8 cellular contexts compared by ENCODE assay signal in genomic region chr12:124994435-124994975, GRCh38. TPM values are rescaled to one million over a fixed set of nuclear protein-coding genes. Genes with fewer than 3 reads are reported as not detected.
DNase-seq lines count a peak whose midpoint lies in the region; ATAC-seq and TF ChIP-seq lines count a peak whose summit lies in the region.

No MANE protein-coding gene starts in this region.

- H3K9me3 ChIP-seq in heart right ventricle = no peaks in the 10 kb centered on the region

- intact Hi-C loops in heart right ventricle (cut with DNase I) = loop anchor here in 2 of 10 donors (5.0 to 10.0 kb wide), 2 partner anchors 50 to 53 kb away; no protein-coding TSS in a partner anchor
- intact Hi-C loops in Right ventricle myocardium superior (cut with DNase I) = loop anchor here (5.0 kb wide), 1 partner anchor 73 kb away; the partner anchor contains the start of gene AACS
- intact Hi-C loops in activated T-helper 1 cell treated with anti-CD3 and anti-CD28 coated beads, Interleukin-12 subunit alpha, Interleukin-12 subunit beta, Interleukin-2, Interleukin-4 antibody, amounts not matched to agents 30 ng/mL and 10 ng/mL and 1 ng/mL, durations not matched to agents 14 hours and 24 hours and 36 hours (cut with micrococcal nuclease) = no loop called here

- H3K4me1 Mint-ChIP-seq in activated T-helper 1 cell treated with anti-CD3 and anti-CD28 coated beads, Interleukin-12 subunit alpha, Interleukin-12 subunit beta, Interleukin-2, Interleukin-4 antibody, amounts not matched to agents 30 ng/mL and 10 ng/mL and 1 ng/mL, durations not matched to agents 14 hours and 24 hours and 36 hours (ENCODE audit: low read depth) = peaks cover 24% of the 10 kb centered on the region
- peaks cover 23 to 25% of the 10 kb centered on the region in 2 donors for H3K4me1 Mint-ChIP-seq in immature natural killer cell

- no peaks in the 10 kb centered on the region for H3K36me3 ChIP-seq in heart right ventricle

- 19% methylated on average over 15 of the region's 15 CpGs for WGBS in heart right ventricle, 2 donors

- DNase-seq in heart right ventricle = no peak
- DNase-seq in Right ventricle myocardium superior = no peak
- DNase-seq in KG1 (lab: John Stamatoyannopoulos, UW) = peak; percentile 49
- peak; percentile 5 for DNase-seq in activated T-helper 1 cell treated with anti-CD3 and anti-CD28 coated beads, Interleukin-12 subunit alpha, Interleukin-12 subunit beta, Interleukin-2, Interleukin-4 antibody, amounts not matched to agents 30 ng/mL and 10 ng/mL and 1 ng/mL, durations not matched to agents 14 hours and 24 hours and 36 hours (ENCODE audit: low spot score)
- DNase-seq in immature natural killer cell = no peak
- peak; percentile 41 for DNase-seq in stimulated activated naive CD8-positive, alpha-beta T cell treated with anti-CD3 and anti-CD28 coated beads, Interleukin-15, Interleukin-2, amounts not matched to agents 100 U/mL and 50 U/mL, for 24 hours
- no peak for DNase-seq in activated CD4-positive, CD25-positive, alpha-beta regulatory T cell (lab: John Stamatoyannopoulos, UW)
- DNase-seq in NCI-H1930 (lab: John Stamatoyannopoulos, UW) = no peak

- H3K4me3 Mint-ChIP-seq in activated T-helper 1 cell treated with anti-CD3 and anti-CD28 coated beads, Interleukin-12 subunit alpha, Interleukin-12 subunit beta, Interleukin-2, Interleukin-4 antibody, amounts not matched to agents 30 ng/mL and 10 ng/mL and 1 ng/mL, durations not matched to agents 14 hours and 24 hours and 36 hours = peak overlapping the region; percentile 95
- H3K4me3 Mint-ChIP-seq in immature natural killer cell = peak overlapping the region; percentile 85 to 92 (median 90)

- H3K27me3 Mint-ChIP-seq in activated T-helper 1 cell treated with anti-CD3 and anti-CD28 coated beads, Interleukin-12 subunit alpha, Interleukin-12 subunit beta, Interleukin-2, Interleukin-4 antibody, amounts not matched to agents 30 ng/mL and 10 ng/mL and 1 ng/mL, durations not matched to agents 14 hours and 24 hours and 36 hours (ENCODE audit: insufficient read depth) = peaks cover 2% of the 10 kb centered on the region
- peaks cover 0 to 2% (median 0%) of the 10 kb centered on the region in 3 donors for H3K27me3 Mint-ChIP-seq in immature natural killer cell (ENCODE audit: low read depth in 3 of 3)

- peaks cover 0 to 37% (median 16%) of the 10 kb centered on the region in 9 donors for H3K4me1 ChIP-seq in heart right ventricle

- TF ChIP-seq CTCF in heart right ventricle (IDR thresholded peaks at IDR 0.05) = no peak

- H3K27me3 ChIP-seq in heart right ventricle = no peaks in the 10 kb centered on the region

- H3K9me3 Mint-ChIP-seq in activated T-helper 1 cell treated with anti-CD3 and anti-CD28 coated beads, Interleukin-12 subunit alpha, Interleukin-12 subunit beta, Interleukin-2, Interleukin-4 antibody, amounts not matched to agents 30 ng/mL and 10 ng/mL and 1 ng/mL, durations not matched to agents 14 hours and 24 hours and 36 hours = no peaks in the 10 kb centered on the region
- H3K9me3 Mint-ChIP-seq in immature natural killer cell = no peaks in the 10 kb centered on the region

- H3K36me3 Mint-ChIP-seq in activated T-helper 1 cell treated with anti-CD3 and anti-CD28 coated beads, Interleukin-12 subunit alpha, Interleukin-12 subunit beta, Interleukin-2, Interleukin-4 antibody, amounts not matched to agents 30 ng/mL and 10 ng/mL and 1 ng/mL, durations not matched to agents 14 hours and 24 hours and 36 hours (ENCODE audit: low read depth) = peaks cover 5% of the 10 kb centered on the region
- H3K36me3 Mint-ChIP-seq in immature natural killer cell = no peaks in the 10 kb centered on the region

- H3K4me3 ChIP-seq in heart right ventricle = peak overlapping the region; percentile 34 to 67 (median 59)

- peak overlapping the region; percentile 94 for H3K27ac Mint-ChIP-seq in activated T-helper 1 cell treated with anti-CD3 and anti-CD28 coated beads, Interleukin-12 subunit alpha, Interleukin-12 subunit beta, Interleukin-2, Interleukin-4 antibody, amounts not matched to agents 30 ng/mL and 10 ng/mL and 1 ng/mL, durations not matched to agents 14 hours and 24 hours and 36 hours
- H3K27ac Mint-ChIP-seq in immature natural killer cell = peak overlapping the region in 5 of 6 donors; percentile 57 to 81 (median 65)

- peak in 3 of 8 donors; percentile 4 to 36 (median 13) for ATAC-seq in heart right ventricle
- no peak for ATAC-seq in Right ventricle myocardium superior (ENCODE audit: poor library complexity)
- ATAC-seq in stimulated activated naive CD8-positive, alpha-beta T cell treated with anti-CD3 and anti-CD28 coated beads, Interleukin-15, Interleukin-2, amounts not matched to agents 100 U/mL and 50 U/mL, for 24 hours = no peak

- H3K27ac ChIP-seq in heart right ventricle = peak overlapping the region in 2 of 10 donors; percentile 9 to 58

RNA-seq across cellular contexts. Expression of gene BRI3BP, which starts 1.1 kb away (rescaled TPM):
- total RNA-seq in heart right ventricle (1 to 10 TPM; 3.2 to 4.9 (median 3.9) TPM), Right ventricle myocardium superior (3.5 TPM)
- polyA plus RNA-seq in heart right ventricle (1 to 10 TPM; 1.3 to 1.5 TPM), immature natural killer cell (1 to 10 TPM; 1.0 to 3.5 (median 3.1) TPM)
- 35.0 and 35.2 TPM in 2 replicates for total RNA-seq in activated T-helper 1 cell treated with anti-CD3 and anti-CD28 coated beads, Interleukin-12 subunit alpha, Interleukin-12 subunit beta, Interleukin-2, Interleukin-4 antibody, amounts not matched to agents 30 ng/mL and 10 ng/mL and 1 ng/mL, durations not matched to agents 14 hours and 24 hours and 36 hours

RNA-seq across cellular contexts. Expression of gene DHX37, which starts 5.6 kb away (rescaled TPM):
- 10 to 100 TPM in 1 of 10 donors, 1 to 10 TPM in 9; 4.2 to 13.3 (median 5.9) TPM for total RNA-seq in heart right ventricle
- 1 to 10 TPM; 3.7 to 9.3 TPM for polyA plus RNA-seq in heart right ventricle
- total RNA-seq in Right ventricle myocardium superior = 4.9 TPM
- total RNA-seq in activated T-helper 1 cell treated with anti-CD3 and anti-CD28 coated beads, Interleukin-12 subunit alpha, Interleukin-12 subunit beta, Interleukin-2, Interleukin-4 antibody, amounts not matched to agents 30 ng/mL and 10 ng/mL and 1 ng/mL, durations not matched to agents 14 hours and 24 hours and 36 hours = 47.5 and 50.2 TPM in 2 replicates
- 1 to 10 TPM in 2 of 3 donors, under 1 TPM in 1; 0.34 to 4.0 (median 2.4) TPM for polyA plus RNA-seq in immature natural killer cell

Comparison
In these comparisons a context has a peak if more than half of its experiments do, and no peak if none do; other contexts are left out.
1. DNase-seq: peak in KG1 (single experiment), activated T-helper 1 cell treated with anti-CD3 and anti-CD28 coated beads, Interleukin-12 subunit alpha, Interleukin-12 subunit beta, Interleukin-2, Interleukin-4 antibody, amounts not matched to agents 30 ng/mL and 10 ng/mL and 1 ng/mL, durations not matched to agents 14 hours and 24 hours and 36 hours (single experiment) and stimulated activated naive CD8-positive, alpha-beta T cell treated with anti-CD3 and anti-CD28 coated beads, Interleukin-15, Interleukin-2, amounts not matched to agents 100 U/mL and 50 U/mL, for 24 hours (single experiment); none in heart right ventricle (0 of 2), Right ventricle myocardium superior (single experiment), immature natural killer cell (0 of 3), activated CD4-positive, CD25-positive, alpha-beta regulatory T cell (0 of 4) and NCI-H1930 (0 of 2).